ENCODE assay signal across 18 cellular contexts in genomic region chr2:43980902-43981301, GRCh38. TPM values are rescaled to one million over a fixed set of nuclear protein-coding genes. Genes with fewer than 3 reads are reported as not detected.
DNase-seq lines count a peak whose midpoint lies in the region; ATAC-seq and TF ChIP-seq lines count a peak whose summit lies in the region.
"Had no signal": no experiment of that assay in that cellular context is flagged by ENCODE, and none has a peak within 500 bp of the region (broad histone marks: within the 10 kb centered on the region; RNA-seq: fewer than 3 reads in every experiment).

No MANE protein-coding gene starts in this region.

- intact Hi-C loops in activated CD8-positive, alpha-beta T cell treated with anti-CD3 and anti-CD28 coated beads for 36 hours (cut with micrococcal nuclease), result no loop called here

- CTCF ChIA-PET in activated CD8-positive, alpha-beta T cell treated with anti-CD3 and anti-CD28 coated beads for 36 hours (lab: Charles Lee), result interaction anchor here (0.6 kb wide), 1 partner anchor 88 kb away, joined by 3 read pairs; no protein-coding TSS in a partner anchor
- CTCF ChIA-PET in activated CD8-positive, alpha-beta T cell treated with anti-CD3 and anti-CD28 coated beads, Interleukin-2, amount 10 ng/mL, durations not matched to agents 7 days and 5 days (lab: Charles Lee), result no interaction called here

- POLR2A ChIA-PET in activated CD8-positive, alpha-beta T cell treated with anti-CD3 and anti-CD28 coated beads for 36 hours (lab: Charles Lee), result interaction anchor here (0.7 to 1.5 kb wide), 2 partner anchors 16 to 1563 kb away, joined by 4 read pairs; no protein-coding TSS in a partner anchor
- POLR2A ChIA-PET in activated CD8-positive, alpha-beta T cell treated with anti-CD3 and anti-CD28 coated beads, Interleukin-2, amount 10 ng/mL, durations not matched to agents 7 days and 5 days (lab: Charles Lee), result no interaction called here

- DNase-seq in activated CD8-positive, alpha-beta T cell treated with anti-CD3 and anti-CD28 coated beads for 36 hours, result peak; percentile 26
- no peak for DNase-seq in activated CD8-positive, alpha-beta T cell treated with anti-CD3 and anti-CD28 coated beads, Interleukin-2, amount 10 ng/mL, durations not matched to agents 7 days and 5 days
- peak; percentile 23 for DNase-seq in stimulated activated CD4-positive, alpha-beta T cell treated with anti-CD3 and anti-CD28 coated beads, Interleukin-15, amount 100 ng/mL, for 24 hours
- DNase-seq in stimulated activated CD4-positive, alpha-beta T cell treated with anti-CD3 and anti-CD28 coated beads, Interleukin-1b, Interleukin-23, amount 100 ng/mL, for 48 hours, result no peak
- peak; percentile 26 for DNase-seq in activated naive CD4-positive, alpha-beta T cell treated with anti-CD3 and anti-CD28 coated beads, Interleukin-2, amount 50 U/mL, for 16 hours
- no peak for DNase-seq in islet precursor cell
- DNase-seq: EL, Kasumi-1, NCI-H1694, NCI-H2081, NCI-H2171, NCI-H345, NCI-H524, NCI-H774, SIG-M5 had no signal

- H3K27me3 Mint-ChIP-seq in activated CD8-positive, alpha-beta T cell treated with anti-CD3 and anti-CD28 coated beads for 36 hours, result no peaks in the 10 kb centered on the region
- no peaks in the 10 kb centered on the region for H3K27me3 Mint-ChIP-seq in activated CD8-positive, alpha-beta T cell treated with anti-CD3 and anti-CD28 coated beads, Interleukin-2, amount 10 ng/mL, durations not matched to agents 7 days and 5 days (ENCODE audit: low read depth)
- H3K27me3 Mint-ChIP-seq: CD4-positive, CD25-positive, alpha-beta regulatory T cell had no signal

- no peaks in the 10 kb centered on the region for H3K9me3 Mint-ChIP-seq in activated CD8-positive, alpha-beta T cell treated with anti-CD3 and anti-CD28 coated beads for 36 hours
- no peaks in the 10 kb centered on the region for H3K9me3 Mint-ChIP-seq in activated CD8-positive, alpha-beta T cell treated with anti-CD3 and anti-CD28 coated beads, Interleukin-2, amount 10 ng/mL, durations not matched to agents 7 days and 5 days (ENCODE audit: insufficient read depth)
- H3K9me3 Mint-ChIP-seq: CD4-positive, CD25-positive, alpha-beta regulatory T cell had no signal

- H3K4me3 Mint-ChIP-seq in activated CD8-positive, alpha-beta T cell treated with anti-CD3 and anti-CD28 coated beads for 36 hours, result no peak overlapping the region
- no peak overlapping the region for H3K4me3 Mint-ChIP-seq in activated CD8-positive, alpha-beta T cell treated with anti-CD3 and anti-CD28 coated beads, Interleukin-2, amount 10 ng/mL, durations not matched to agents 7 days and 5 days
- H3K4me3 Mint-ChIP-seq: CD4-positive, CD25-positive, alpha-beta regulatory T cell had no signal

- peaks cover 44% of the 10 kb centered on the region for H3K36me3 Mint-ChIP-seq in activated CD8-positive, alpha-beta T cell treated with anti-CD3 and anti-CD28 coated beads for 36 hours (ENCODE audit: low read depth)
- H3K36me3 Mint-ChIP-seq in activated CD8-positive, alpha-beta T cell treated with anti-CD3 and anti-CD28 coated beads, Interleukin-2, amount 10 ng/mL, durations not matched to agents 7 days and 5 days (ENCODE audit: low read depth), result peaks cover 30% of the 10 kb centered on the region

- H3K27ac Mint-ChIP-seq in activated CD8-positive, alpha-beta T cell treated with anti-CD3 and anti-CD28 coated beads for 36 hours, result peak overlapping the region; percentile 67
- H3K27ac Mint-ChIP-seq in activated CD8-positive, alpha-beta T cell treated with anti-CD3 and anti-CD28 coated beads, Interleukin-2, amount 10 ng/mL, durations not matched to agents 7 days and 5 days, result no peak overlapping the region
- H3K27ac Mint-ChIP-seq: CD4-positive, CD25-positive, alpha-beta regulatory T cell had no signal

- H3K4me1 Mint-ChIP-seq in activated CD8-positive, alpha-beta T cell treated with anti-CD3 and anti-CD28 coated beads for 36 hours (ENCODE audit: low read depth), result peaks cover 32% of the 10 kb centered on the region
- peaks cover 7% of the 10 kb centered on the region for H3K4me1 Mint-ChIP-seq in activated CD8-positive, alpha-beta T cell treated with anti-CD3 and anti-CD28 coated beads, Interleukin-2, amount 10 ng/mL, durations not matched to agents 7 days and 5 days (ENCODE audit: low read depth)

- no peak for TF ChIP-seq CTCF in activated CD8-positive, alpha-beta T cell treated with anti-CD3 and anti-CD28 coated beads for 36 hours (IDR thresholded peaks at IDR 0.05)

- ATAC-seq in activated CD8-positive, alpha-beta T cell treated with anti-CD3 and anti-CD28 coated beads for 36 hours, result no peak
- no peak for ATAC-seq in activated CD8-positive, alpha-beta T cell treated with anti-CD3 and anti-CD28 coated beads, Interleukin-2, amount 10 ng/mL, durations not matched to agents 7 days and 5 days
- no peak for ATAC-seq in HG03442 (IDR thresholded peaks at IDR 0.05; ENCODE audit: unreplicated experiment)
- ATAC-seq: Panc1 had no signal

RNA-seq across cellular contexts. Expression of gene LRPPRC, which starts 14.9 kb away (rescaled TPM):
- 100 to 1,000 TPM; 207 to 225 TPM for total RNA-seq in activated CD8-positive, alpha-beta T cell treated with anti-CD3 and anti-CD28 coated beads for 36 hours
- 10 to 100 TPM; 91.2 to 94.7 TPM for total RNA-seq in activated CD8-positive, alpha-beta T cell treated with anti-CD3 and anti-CD28 coated beads, Interleukin-2, amount 10 ng/mL, durations not matched to agents 7 days and 5 days

Comparison
In these comparisons a context has a peak if more than half of its experiments do, and no peak if none do; other contexts are left out.
1. DNase-seq: peak in activated CD8-positive, alpha-beta T cell treated with anti-CD3 and anti-CD28 coated beads for 36 hours (single experiment), stimulated activated CD4-positive, alpha-beta T cell treated with anti-CD3 and anti-CD28 coated beads, Interleukin-15, amount 100 ng/mL, for 24 hours (single experiment) and activated naive CD4-positive, alpha-beta T cell treated with anti-CD3 and anti-CD28 coated beads, Interleukin-2, amount 50 U/mL, for 16 hours (single experiment); none in activated CD8-positive, alpha-beta T cell treated with anti-CD3 and anti-CD28 coated beads, Interleukin-2, amount 10 ng/mL, durations not matched to agents 7 days and 5 days (single experiment), stimulated activated CD4-positive, alpha-beta T cell treated with anti-CD3 and anti-CD28 coated beads, Interleukin-1b, Interleukin-23, amount 100 ng/mL, for 48 hours (single experiment) and islet precursor cell (single experiment).